16 cellular contexts compared by ENCODE assay signal in the genomic region with DNA sequence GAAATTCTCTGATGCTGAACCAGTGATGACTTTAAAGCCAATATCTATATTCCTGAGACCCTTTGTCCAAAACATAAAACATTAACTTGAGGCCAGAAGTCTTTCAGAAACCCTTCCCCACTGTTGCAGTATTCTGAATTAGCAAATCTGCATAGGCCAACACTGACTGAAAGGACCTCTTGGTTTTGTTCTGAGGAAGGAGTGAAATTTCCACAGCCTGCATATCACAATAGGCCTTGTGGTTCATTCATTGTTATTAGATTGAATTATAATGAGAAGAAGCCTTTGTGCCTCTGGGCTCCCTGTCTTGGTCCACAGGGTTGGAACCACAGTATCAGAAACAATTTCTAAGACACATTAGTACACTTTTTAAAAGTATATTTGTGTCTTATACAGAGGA.
DNase-seq lines count a peak whose midpoint lies in the region; TF ChIP-seq lines count a peak whose summit lies in the region.
"Had no signal": no experiment of that assay in that cellular context is flagged by ENCODE, and none has a peak within 500 bp of the region (broad histone marks: within the 10 kb centered on the region; RNA-seq: fewer than 3 reads in every experiment).

No MANE protein-coding gene starts in this region.

- no peaks in the 10 kb centered on the region for H3K9me2 ChIP-seq in neural cell (ENCODE audit: insufficient read depth, low read length)

- H3K27me3 ChIP-seq in breast epithelium (no peaks in the 10 kb centered on the region), endodermal cell (ENCODE audit: control insufficient read depth, insufficient read depth, low read length, poor library complexity, severe bottlenecking) (no peaks in the 10 kb centered on the region), neural cell (ENCODE audit: insufficient read depth, low read depth, low read length) (no peaks in the 10 kb centered on the region)
- H3K27me3 ChIP-seq: BLaER1 had no signal

- peak overlapping the region; percentile 54 for H3K27ac Mint-ChIP-seq in MCF 10A (ENCODE audit: low read depth, unreplicated experiment)
- no peak overlapping the region for H3K27ac Mint-ChIP-seq in endodermal cell

- CTCF ChIA-PET in MCF 10A (lab: Yijun Ruan, JAX) = no interaction called here

- no peak for TF ChIP-seq EP300 in neural cell (conservative IDR thresholded peaks at IDR 0.05; ENCODE audit: poor library complexity, severe bottlenecking)

- H3K4me3 Mint-ChIP-seq in MCF 10A (ENCODE audit: unreplicated experiment) (no peak overlapping the region), endodermal cell (no peak overlapping the region)

- DNase-seq in MCF 10A (ENCODE audit: unreplicated experiment) (no peak), breast epithelium (ENCODE audit: low spot score in 2 of 2) (no peak), endodermal cell (no peak), retina (no peak), NCI-H345 (lab: John Stamatoyannopoulos, UW) (no peak), DMS53 (lab: John Stamatoyannopoulos, UW) (no peak)
- DNase-seq: MM.1S, NCI-H1105 treated with DMSO at 0.1 percent for 48 hours, NCI-H187, NCI-H446 treated with DMSO at 0.1 percent for 48 hours, NCI-H774, PC-9 had no signal

- H3K36me3 Mint-ChIP-seq in MCF 10A (ENCODE audit: insufficient read depth, unreplicated experiment) (peaks cover 5% of the 10 kb centered on the region), endodermal cell (ENCODE audit: low read depth) (no peaks in the 10 kb centered on the region)

- no peak overlapping the region for H3K27ac ChIP-seq in breast epithelium
- H3K27ac ChIP-seq in endodermal cell (ENCODE audit: low read depth, low read length) = peak overlapping the region; percentile 97
- H3K27ac ChIP-seq in neural cell (ENCODE audit: low read length) = no peak overlapping the region
- peak overlapping the region; percentile 83 for H3K27ac ChIP-seq in temporal lobe (ENCODE audit: low read depth, low read length)
- H3K27ac ChIP-seq: 22Rv1, BLaER1, PC-9 had no signal

- H3K36me3 ChIP-seq in breast epithelium = no peaks in the 10 kb centered on the region
- H3K36me3 ChIP-seq in endodermal cell (ENCODE audit: control insufficient read depth, insufficient read depth, low read length) = no peaks in the 10 kb centered on the region
- no peaks in the 10 kb centered on the region for H3K36me3 ChIP-seq in neural cell (ENCODE audit: insufficient read depth, low read length)

- H3K27me3 Mint-ChIP-seq in MCF 10A (ENCODE audit: insufficient read depth, unreplicated experiment) (no peaks in the 10 kb centered on the region), endodermal cell (ENCODE audit: insufficient read depth) (no peaks in the 10 kb centered on the region)

- TF ChIP-seq CTCF in MCF 10A (IDR thresholded peaks at IDR 0.05; ENCODE audit: unreplicated experiment) (no peak), breast epithelium (IDR thresholded peaks at IDR 0.05) (no peak), endodermal cell (conservative IDR thresholded peaks at IDR 0.05) (no peak), neural cell (IDR thresholded peaks at IDR 0.05; ENCODE audit: poor library complexity, severe bottlenecking) (no peak)

- peak overlapping the region; percentile 30 for H3K4me2 ChIP-seq in neural cell (ENCODE audit: low read length)
- H3K4me2 ChIP-seq: BLaER1, PC-9 had no signal

- H3K4me1 ChIP-seq in breast epithelium (no peaks in the 10 kb centered on the region), endodermal cell (ENCODE audit: control insufficient read depth, insufficient read depth, low read length) (no peaks in the 10 kb centered on the region)
- H3K4me1 ChIP-seq: BLaER1 had no signal

- no peak for TF ChIP-seq RAD21 in neural cell (conservative IDR thresholded peaks at IDR 0.05)

- H3K9me3 ChIP-seq in breast epithelium = no peaks in the 10 kb centered on the region
- H3K9me3 ChIP-seq in endodermal cell (ENCODE audit: control insufficient read depth, low read length) = peaks cover 5% of the 10 kb centered on the region
- H3K9me3 ChIP-seq in neural cell (ENCODE audit: low read length) = no peaks in the 10 kb centered on the region

- H4K20me1 ChIP-seq in neural cell (ENCODE audit: insufficient read depth) = no peaks in the 10 kb centered on the region

- H3K9me3 Mint-ChIP-seq in MCF 10A (ENCODE audit: unreplicated experiment) (peaks cover 7% of the 10 kb centered on the region), endodermal cell (no peaks in the 10 kb centered on the region)

- TF ChIP-seq POLR2A in breast epithelium (IDR thresholded peaks at IDR 0.05) = no peak

- intact Hi-C loops in MCF 10A (cut with micrococcal nuclease) (no loop called here), breast epithelium (cut with DNase I; ENCODE audit: low total_unique reads) (no loop called here)

- no TSS peak for BruUV-seq in MCF 10A (replicated peaks; lab: Mats Ljungman, UMichigan)

- H3K4me1 Mint-ChIP-seq in MCF 10A (ENCODE audit: insufficient read depth, unreplicated experiment) (peaks cover 35% of the 10 kb centered on the region), endodermal cell (peaks cover 12% of the 10 kb centered on the region)

- H3F3A ChIP-seq in neural cell (ENCODE audit: insufficient read depth, low read length, poor library complexity, severe bottlenecking) = no peaks in the 10 kb centered on the region

- no peak overlapping the region for H3K4me3 ChIP-seq in breast epithelium
- H3K4me3 ChIP-seq in endodermal cell (ENCODE audit: low read length) = no peak overlapping the region
- H3K4me3 ChIP-seq in neural cell (ENCODE audit: low read length) = peak overlapping the region; percentile 17
- H3K4me3 ChIP-seq: BLaER1, PC-9 had no signal

- POLR2A ChIA-PET in MCF 10A (lab: Yijun Ruan, JAX) = interaction anchor here (1.7 kb wide), 1 partner anchor 12 kb away, joined by 5 read pairs; no protein-coding TSS in a partner anchor

- peaks cover 19% of the 10 kb centered on the region for H3K79me2 ChIP-seq in neural cell (replicated peaks; ENCODE audit: insufficient read depth, low read length)

- H3K9ac ChIP-seq in endodermal cell (ENCODE audit: extremely low read depth, low read length, poor library complexity, severe bottlenecking) (no peak overlapping the region), neural cell (ENCODE audit: low read length) (no peak overlapping the region)
- H3K9ac ChIP-seq: BLaER1 had no signal

- H2AFZ ChIP-seq in neural cell (ENCODE audit: low read depth, low read length) = no peak overlapping the region
- H2AFZ ChIP-seq: PC-9 had no signal

TF ChIP-seq in neural cell, 6 proteins besides CTCF, POLR2A, EP300 and RAD21:
- TF ChIP-seq, protein P1, sequence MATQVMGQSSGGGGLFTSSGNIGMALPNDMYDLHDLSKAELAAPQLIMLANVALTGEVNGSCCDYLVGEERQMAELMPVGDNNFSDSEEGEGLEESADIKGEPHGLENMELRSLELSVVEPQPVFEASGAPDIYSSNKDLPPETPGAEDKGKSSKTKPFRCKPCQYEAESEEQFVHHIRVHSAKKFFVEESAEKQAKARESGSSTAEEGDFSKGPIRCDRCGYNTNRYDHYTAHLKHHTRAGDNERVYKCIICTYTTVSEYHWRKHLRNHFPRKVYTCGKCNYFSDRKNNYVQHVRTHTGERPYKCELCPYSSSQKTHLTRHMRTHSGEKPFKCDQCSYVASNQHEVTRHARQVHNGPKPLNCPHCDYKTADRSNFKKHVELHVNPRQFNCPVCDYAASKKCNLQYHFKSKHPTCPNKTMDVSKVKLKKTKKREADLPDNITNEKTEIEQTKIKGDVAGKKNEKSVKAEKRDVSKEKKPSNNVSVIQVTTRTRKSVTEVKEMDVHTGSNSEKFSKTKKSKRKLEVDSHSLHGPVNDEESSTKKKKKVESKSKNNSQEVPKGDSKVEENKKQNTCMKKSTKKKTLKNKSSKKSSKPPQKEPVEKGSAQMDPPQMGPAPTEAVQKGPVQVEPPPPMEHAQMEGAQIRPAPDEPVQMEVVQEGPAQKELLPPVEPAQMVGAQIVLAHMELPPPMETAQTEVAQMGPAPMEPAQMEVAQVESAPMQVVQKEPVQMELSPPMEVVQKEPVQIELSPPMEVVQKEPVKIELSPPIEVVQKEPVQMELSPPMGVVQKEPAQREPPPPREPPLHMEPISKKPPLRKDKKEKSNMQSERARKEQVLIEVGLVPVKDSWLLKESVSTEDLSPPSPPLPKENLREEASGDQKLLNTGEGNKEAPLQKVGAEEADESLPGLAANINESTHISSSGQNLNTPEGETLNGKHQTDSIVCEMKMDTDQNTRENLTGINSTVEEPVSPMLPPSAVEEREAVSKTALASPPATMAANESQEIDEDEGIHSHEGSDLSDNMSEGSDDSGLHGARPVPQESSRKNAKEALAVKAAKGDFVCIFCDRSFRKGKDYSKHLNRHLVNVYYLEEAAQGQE (IDR thresholded peaks at IDR 0.05; ENCODE audit: borderline replicate concordance) = no peak
- TF ChIP-seq POLR2AphosphoS5 (IDR thresholded peaks at IDR 0.05) (no peak), EZH2 (IDR thresholded peaks at IDR 0.05; ENCODE audit: borderline replicate concordance, insufficient read depth, low read length, poor library complexity, severe bottlenecking) (no peak), TAF1 (IDR thresholded peaks at IDR 0.05; ENCODE audit: low read depth) (no peak), MXI1 (conservative IDR thresholded peaks at IDR 0.05; ENCODE audit: poor library complexity, severe bottlenecking) (no peak), SMC3 (conservative IDR thresholded peaks at IDR 0.05; ENCODE audit: poor library complexity) (no peak)

Comparison
In these comparisons a context has a peak if more than half of its experiments do, and no peak if none do; other contexts are left out.
1. H3K27ac ChIP-seq: peak in endodermal cell (single experiment) and temporal lobe (single experiment); none in breast epithelium (0 of 2) and neural cell (single experiment).